Comparison of ENCODE assay signal across 8 cellular contexts in the genomic region with DNA sequence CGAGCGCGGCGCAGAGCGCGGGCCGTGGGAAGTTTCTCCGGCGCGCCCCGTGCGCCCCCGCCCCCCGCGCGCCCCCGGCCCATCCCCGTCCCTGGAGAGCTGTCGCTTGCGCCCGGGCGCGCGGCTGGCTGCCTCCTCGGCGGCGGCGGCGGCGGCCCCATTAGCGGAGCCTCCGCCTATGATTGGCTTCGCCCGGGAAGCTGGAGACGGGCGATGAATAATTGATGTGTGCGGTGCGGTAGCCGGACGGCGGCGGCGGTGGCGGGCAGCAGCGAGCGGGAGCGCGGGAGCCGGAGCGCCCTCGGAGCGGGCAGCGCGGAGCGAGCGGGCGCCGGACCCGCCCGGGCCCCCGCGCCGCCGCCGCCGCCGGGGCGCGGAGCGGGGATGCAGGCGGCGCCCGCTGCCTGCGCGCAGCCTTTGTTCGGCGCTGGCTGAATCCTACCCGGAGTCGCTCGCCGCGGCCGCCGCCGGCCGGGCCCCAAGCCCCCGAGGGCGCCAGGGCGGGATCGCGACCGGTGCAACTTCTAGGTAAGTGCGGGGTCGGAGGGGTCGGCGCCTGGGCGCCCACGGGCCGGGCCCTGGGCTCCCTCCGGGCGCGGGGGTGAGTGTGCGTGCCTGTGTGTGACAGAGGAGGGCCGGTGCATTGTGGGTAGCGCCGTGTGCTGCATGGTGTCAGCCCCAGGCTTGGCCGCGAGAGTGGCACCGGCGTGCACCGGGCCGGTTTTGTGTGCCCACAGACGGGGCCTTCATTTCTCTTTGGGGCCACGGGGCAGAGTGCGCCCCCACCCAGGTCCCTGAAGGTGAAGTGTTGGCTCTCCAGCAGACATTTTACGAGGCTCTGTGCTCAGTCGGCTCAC.
A peak's percentile ranks its signal among the peaks of the same experiment; 100 is the strongest.
DNase-seq lines count a peak whose midpoint lies in the region; ATAC-seq and TF ChIP-seq lines count a peak whose summit lies in the region.

No MANE protein-coding gene starts in this region.

- ATAC-seq in GM21723 (IDR thresholded peaks at IDR 0.05; ENCODE audit: unreplicated experiment), result peak; percentile 39

- H3K27ac Mint-ChIP-seq in neural crest cell (ENCODE audit: unreplicated experiment), result peak overlapping the region; percentile 92

- DNase-seq in GM10266 (ENCODE audit: extremely low spot score) (peak; percentile 80), NCI-H146 (lab: John Stamatoyannopoulos, UW) (peak; percentile 65), esophagus muscularis mucosa (ENCODE audit: extremely low spot score) (no peak), neural crest cell (ENCODE audit: low read depth, low spot score) (peak; percentile 45), OCI-M2 (lab: John Stamatoyannopoulos, UW; ENCODE audit: unreplicated experiment) (no peak)
- DNase-seq in activated CD8-positive, alpha-beta memory T cell treated with anti-CD3 and anti-CD28 coated beads, Interleukin-2, amount 50 U/mL, for 48 hours, result peak; percentile 82

- H3K36me3 ChIP-seq in esophagus muscularis mucosa (no peaks in the 10 kb centered on the region), thymus (ENCODE audit: control insufficient read depth, insufficient read depth) (no peaks in the 10 kb centered on the region)

- no peak for TF ChIP-seq POLR2A in esophagus muscularis mucosa (IDR thresholded peaks at IDR 0.05; ENCODE audit: low read depth)

- H3K4me3 Mint-ChIP-seq in neural crest cell, result peak overlapping the region; percentile 90

- H3K4me3 ChIP-seq in esophagus muscularis mucosa, result peak overlapping the region; percentile 64 to 79 (median 66)
- H3K4me3 ChIP-seq in thymus (ENCODE audit: low read length), result peak overlapping the region; percentile 68

- no peaks in the 10 kb centered on the region for H3K9me3 Mint-ChIP-seq in neural crest cell

- H3K27ac ChIP-seq in esophagus muscularis mucosa (replicated peaks in 1 of 4), result peak overlapping the region; percentile 78 to 91 (median 82)
- H3K27ac ChIP-seq in thymus (ENCODE audit: low read depth), result peak overlapping the region; percentile 85

- intact Hi-C loops in esophagus muscularis mucosa (cut with DNase I), result no loop called here

- TF ChIP-seq CTCF in GM10266 (IDR thresholded peaks at IDR 0.05; ENCODE audit: control insufficient read depth, insufficient read depth, low read depth, missing control alignments) (peak; percentile 4), esophagus muscularis mucosa (IDR thresholded peaks at IDR 0.05) (no peak), neural crest cell (conservative IDR thresholded peaks at IDR 0.05) (no peak)

- no peaks in the 10 kb centered on the region for H3K36me3 Mint-ChIP-seq in neural crest cell (ENCODE audit: low read depth)

- no peaks in the 10 kb centered on the region for H3K9me3 ChIP-seq in esophagus muscularis mucosa
- no peaks in the 10 kb centered on the region for H3K9me3 ChIP-seq in thymus (ENCODE audit: control insufficient read depth)

- H3K27me3 Mint-ChIP-seq in neural crest cell (ENCODE audit: low read depth), result peaks cover 23% of the 10 kb centered on the region

- H3K4me1 ChIP-seq in esophagus muscularis mucosa (peaks cover 84 to 96% (median 95%) of the 10 kb centered on the region in 4 donors), thymus (ENCODE audit: control insufficient read depth, insufficient read depth, low read length) (peaks cover 36% of the 10 kb centered on the region)

- no peak for TF ChIP-seq EP300 in esophagus muscularis mucosa (IDR thresholded peaks at IDR 0.05)

- peaks cover 74% of the 10 kb centered on the region for H3K4me1 Mint-ChIP-seq in neural crest cell

- H3K27me3 ChIP-seq in esophagus muscularis mucosa (no peaks in the 10 kb centered on the region), thymus (ENCODE audit: control insufficient read depth, insufficient read depth) (no peaks in the 10 kb centered on the region)

- WGBS in esophagus muscularis mucosa, result 70% methylated on average over 2 of the region's 117 CpGs
- WGBS in thymus, result 5% methylated on average over 117 of the region's 117 CpGs

Comparison
In these comparisons a context has a peak if more than half of its experiments do, and no peak if none do; other contexts are left out.
1. DNase-seq: peak in GM10266 (single experiment), NCI-H146 (single experiment), activated CD8-positive, alpha-beta memory T cell treated with anti-CD3 and anti-CD28 coated beads, Interleukin-2, amount 50 U/mL, for 48 hours (single experiment) and neural crest cell (single experiment); none in esophagus muscularis mucosa (single experiment) and OCI-M2 (single experiment).